2 cellular contexts compared by ENCODE assay signal in genomic region chr7:101386177-101386557, GRCh38.
TF ChIP-seq lines count a peak whose summit lies in the region.

No MANE protein-coding gene starts in this region.

TF ChIP-seq in HEK293, 187 proteins besides CTCF, POLR2A, EP300 and RAD21:
- TF ChIP-seq SP2 (tag by site-specific recombination; IDR thresholded peaks at IDR 0.05) (no peak), ZNF121 (tag by site-specific recombination; IDR thresholded peaks at IDR 0.05) (peak; percentile 83), ZNF600 (tag by site-specific recombination; IDR thresholded peaks at IDR 0.05) (no peak), KLF9 (tag by site-specific recombination; IDR thresholded peaks at IDR 0.05; ENCODE audit: low read depth) (no peak), BCL11A (tag by site-specific recombination; IDR thresholded peaks at IDR 0.05; ENCODE audit: low read depth) (no peak), ZNF473 (tag by site-specific recombination; IDR thresholded peaks at IDR 0.05) (no peak)

TF ChIP-seq in K562, 482 proteins besides CTCF, POLR2A, EP300 and RAD21:
- no peak for TF ChIP-seq CREM (IDR thresholded peaks at IDR 0.05; ENCODE audit: low read depth)
- no peak for TF ChIP-seq KDM5B (IDR thresholded peaks at IDR 0.05; ENCODE audit: insufficient replicate concordance, low read depth, low read length)
- peak; percentile 52; the same call in 1 of the 2 replicates for TF ChIP-seq ZNF121 (CRISPR knock-in tag; conservative IDR thresholded peaks at IDR 0.05)
TF ChIP-seq in K562: peak in this region for 1.
